In the genomic region with DNA sequence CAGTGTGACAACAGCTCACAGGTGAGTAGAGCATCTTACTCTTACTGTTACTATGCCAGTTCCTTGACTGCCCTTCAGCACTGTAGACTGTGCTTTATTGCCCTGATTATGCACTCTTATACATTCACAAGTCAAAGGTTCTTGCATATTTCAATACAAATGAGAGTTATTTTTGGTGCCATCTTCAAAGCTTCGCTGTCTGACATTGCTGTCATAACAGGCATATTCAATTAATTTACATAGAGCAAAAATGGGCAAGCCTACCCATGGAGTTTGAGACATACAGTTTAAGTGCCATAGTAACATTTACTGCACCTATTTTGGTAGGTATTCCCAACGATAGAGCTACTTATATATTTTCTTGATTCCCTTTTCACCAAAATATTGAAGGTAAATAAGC, we compare ENCODE assay signal across 4 cellular contexts.
"Had no signal": no experiment of that assay in that cellular context is flagged by ENCODE, and none has a peak within 500 bp of the region (broad histone marks: within the 10 kb centered on the region; RNA-seq: fewer than 3 reads in every experiment).

No MANE protein-coding gene starts in this region.

- H3K4me3 ChIP-seq: K562 had no signal

- DNase-seq: IMR-90 had no signal

- ATAC-seq: HepG2, K562 had no signal

- H3K27ac ChIP-seq: HL-60 had no signal
